In the genomic region with DNA sequence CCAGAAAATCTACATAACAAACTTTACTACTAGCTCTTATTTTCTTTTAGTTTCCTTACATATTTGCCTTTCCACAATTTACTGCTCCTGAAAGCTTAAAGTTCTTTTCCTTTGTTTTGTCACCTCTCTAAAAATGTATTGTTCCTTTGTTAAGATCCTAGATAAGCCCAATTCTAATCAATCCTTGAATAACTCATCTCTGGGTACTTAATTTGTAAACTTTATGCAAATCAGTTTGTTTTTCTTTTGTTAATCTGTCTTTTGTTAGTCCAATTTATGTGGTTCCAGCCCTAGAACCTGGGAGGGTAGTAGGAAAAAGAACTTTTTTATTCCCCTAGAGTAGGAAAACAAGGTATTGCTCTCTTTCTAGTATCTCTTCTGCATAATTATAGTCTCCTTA, we compare ENCODE assay signal across 31 cellular contexts.
"Had no signal": no experiment of that assay in that cellular context is flagged by ENCODE, and none has a peak within 500 bp of the region (broad histone marks: within the 10 kb centered on the region; RNA-seq: fewer than 3 reads in every experiment).

No MANE protein-coding gene starts in this region.

- H3K27ac ChIP-seq: body of pancreas, cardiac muscle cell, colonic mucosa, left lung, lower lobe of right lung, ovary, right lobe of liver, testis, transverse colon had no signal

- H3K9me3 Mint-ChIP-seq: nephron progenitor cell; T-helper 1 cell treated with Interleukin-12 subunit alpha and Interleukin-12 subunit beta and Interleukin-4 antibody, amounts not matched to agents 30 μg/mL and 1 μg/mL, for 36 hours had no signal

- H3K27ac Mint-ChIP-seq: activated B cell treated with CpG ODN at 0.5 μM for 24 hours; activated CD8-positive, alpha-beta memory T cell treated with anti-CD3 and anti-CD28 coated beads, Interleukin-2, amount 10 ng/mL, durations not matched to agents 7 days and 5 days; activated CD8-positive, alpha-beta T cell treated with anti-CD3 and anti-CD28 coated beads, Interleukin-2, amount 10 ng/mL, durations not matched to agents 7 days and 5 days; activated naive CD8-positive, alpha-beta T cell; activated T-cell treated with anti-CD3 and anti-CD28 coated beads, Interleukin-2, amount 50 U/mL, for 72 hours; naive B cell; nephron progenitor cell; progenitor cell of endocrine pancreas; T-helper 1 cell treated with Interleukin-12 subunit alpha and Interleukin-12 subunit beta and Interleukin-4 antibody, amounts not matched to agents 30 μg/mL and 1 μg/mL, for 36 hours had no signal

- H3K4me3 Mint-ChIP-seq: activated B cell treated with CpG ODN at 0.5 μM for 24 hours; activated CD8-positive, alpha-beta memory T cell treated with anti-CD3 and anti-CD28 coated beads, Interleukin-2, amount 10 ng/mL, durations not matched to agents 7 days and 5 days; activated CD8-positive, alpha-beta T cell treated with anti-CD3 and anti-CD28 coated beads, Interleukin-2, amount 10 ng/mL, durations not matched to agents 7 days and 5 days; activated naive CD8-positive, alpha-beta T cell; activated T-cell treated with anti-CD3 and anti-CD28 coated beads, Interleukin-2, amount 50 U/mL, for 72 hours; naive B cell; nephron progenitor cell; T-helper 1 cell treated with Interleukin-12 subunit alpha and Interleukin-12 subunit beta and Interleukin-4 antibody, amounts not matched to agents 30 μg/mL and 1 μg/mL, for 36 hours had no signal

- H3K4me1 Mint-ChIP-seq: activated B cell treated with CpG ODN at 0.5 μM for 24 hours; activated CD8-positive, alpha-beta memory T cell treated with anti-CD3 and anti-CD28 coated beads, Interleukin-2, amount 10 ng/mL, durations not matched to agents 7 days and 5 days; naive B cell had no signal

- ATAC-seq: activated CD8-positive, alpha-beta memory T cell treated with anti-CD3 and anti-CD28 coated beads, Interleukin-2, amount 10 ng/mL, durations not matched to agents 7 days and 5 days; activated CD8-positive, alpha-beta T cell treated with anti-CD3 and anti-CD28 coated beads, Interleukin-2, amount 10 ng/mL, durations not matched to agents 7 days and 5 days; activated T-cell treated with anti-CD3 and anti-CD28 coated beads, Interleukin-2, amount 50 U/mL, for 72 hours; body of pancreas; left lung; lower lobe of right lung; right lobe of liver; stimulated activated naive CD8-positive, alpha-beta T cell treated with anti-CD3 and anti-CD28 coated beads, Interleukin-15, Interleukin-2, amounts not matched to agents 100 U/mL and 50 U/mL, for 24 hours had no signal

- DNase-seq: activated B cell treated with CpG ODN at 0.5 μM for 24 hours; activated CD8-positive, alpha-beta memory T cell treated with anti-CD3 and anti-CD28 coated beads, Interleukin-2, amount 10 ng/mL, durations not matched to agents 7 days and 5 days; activated CD8-positive, alpha-beta T cell treated with anti-CD3 and anti-CD28 coated beads, Interleukin-2, amount 10 ng/mL, durations not matched to agents 7 days and 5 days; activated effector memory CD4-positive, alpha-beta T cell treated with Interleukin-2 at 50 U/mL for 16 hours; activated naive CD4-positive, alpha-beta T cell treated with Interleukin-2 at 50 U/mL for 16 hours; activated T-cell treated with anti-CD3 and anti-CD28 coated beads for 4 hours; activated T-cell treated with anti-CD3 and anti-CD28 coated beads, Interleukin-2, amount 50 U/mL, for 72 hours; anterior cingulate cortex; body of pancreas; cerebellar nuclear complex; colonic mucosa; effector CD8-positive, alpha-beta T cell; foreskin fibroblast; head of caudate nucleus; hippocampal formation; left lung; lower lobe of right lung; naive B cell; nephron progenitor cell; ovary; right lobe of liver; stimulated activated CD4-positive, alpha-beta T cell treated with anti-CD3 and anti-CD28 coated beads, Interleukin-12 subunit alpha, Interleukin-12 subunit beta, amount 100 ng/mL, for 4 hours; stimulated activated CD4-positive, alpha-beta T cell treated with anti-CD3 and anti-CD28 coated beads, Interleukin-4, amount 100 ng/mL, for 1 hour; stimulated activated naive CD8-positive, alpha-beta T cell treated with anti-CD3 and anti-CD28 coated beads, Interleukin-15, Interleukin-2, amounts not matched to agents 100 U/mL and 50 U/mL, for 24 hours; T1000; testis; transverse colon had no signal

- H3K4me3 ChIP-seq: body of pancreas, cardiac muscle cell, colonic mucosa, left lung, lower lobe of right lung, ovary, right lobe of liver, testis, transverse colon had no signal

- H3K27me3 ChIP-seq: body of pancreas, cardiac muscle cell, colonic mucosa, left lung, ovary, right lobe of liver, testis, transverse colon had no signal

- H3K36me3 Mint-ChIP-seq: activated CD8-positive, alpha-beta memory T cell treated with anti-CD3 and anti-CD28 coated beads, Interleukin-2, amount 10 ng/mL, durations not matched to agents 7 days and 5 days; activated naive CD8-positive, alpha-beta T cell; naive B cell had no signal

- H3K36me3 ChIP-seq: cardiac muscle cell, colonic mucosa, left lung, lower lobe of right lung, ovary, right lobe of liver, transverse colon had no signal

- H3K27me3 Mint-ChIP-seq: activated B cell treated with CpG ODN at 0.5 μM for 24 hours; activated CD8-positive, alpha-beta memory T cell treated with anti-CD3 and anti-CD28 coated beads, Interleukin-2, amount 10 ng/mL, durations not matched to agents 7 days and 5 days; activated naive CD8-positive, alpha-beta T cell; naive B cell; progenitor cell of endocrine pancreas had no signal

- H3K9me3 ChIP-seq: body of pancreas, colonic mucosa, left lung, lower lobe of right lung, ovary, right lobe of liver, testis, transverse colon had no signal

- H3K4me1 ChIP-seq: body of pancreas, colonic mucosa, left lung, lower lobe of right lung, right lobe of liver, testis, transverse colon had no signal
